Comparison of ENCODE assay signal across 11 cellular contexts in genomic region chr12:52872644-52873384, GRCh38. TPM values are rescaled to one million over a fixed set of nuclear protein-coding genes. Genes with fewer than 3 reads are reported as not detected.
DNase-seq lines count a peak whose midpoint lies in the region; ATAC-seq, FAIRE-seq and TF ChIP-seq lines count a peak whose summit lies in the region.
"Had no signal": no experiment of that assay in that cellular context is flagged by ENCODE, and none has a peak within 500 bp of the region (broad histone marks: within the 10 kb centered on the region; RNA-seq: fewer than 3 reads in every experiment).

No MANE protein-coding gene starts in this region.

- H3K9me1 ChIP-seq in keratinocyte (ENCODE audit: control insufficient read depth, extremely low read depth, insufficient read depth, low read length), result no peaks in the 10 kb centered on the region

- H3K27me3 ChIP-seq in keratinocyte (ENCODE audit: control insufficient read depth, extremely low read depth, insufficient read depth, low read length) (no peaks in the 10 kb centered on the region), thyroid gland (no peaks in the 10 kb centered on the region), left lung (peaks cover 0 to 5% of the 10 kb centered on the region in 2 donors), heart left ventricle (no peaks in the 10 kb centered on the region)

- H3K4me1 ChIP-seq in keratinocyte (ENCODE audit: control insufficient read depth, extremely low read depth, insufficient read depth, low read length) (peaks cover 89% of the 10 kb centered on the region), thyroid gland (peaks cover 28 to 56% of the 10 kb centered on the region in 2 donors), left lung (peaks cover 21 to 41% of the 10 kb centered on the region in 2 donors), heart left ventricle (peaks cover 0 to 39% (median 10%) of the 10 kb centered on the region in 12 donors)

- no peaks in the 10 kb centered on the region for H4K20me1 ChIP-seq in keratinocyte (ENCODE audit: control insufficient read depth, extremely low read depth, insufficient read depth, low read length)

- POLR2A ChIA-PET in activated CD4-positive, alpha-beta memory T cell treated with anti-CD3 and anti-CD28 coated beads, Interleukin-2, amount 10 ng/mL, durations not matched to agents 7 days and 5 days (lab: Charles Lee), result interaction anchor here (1.5 to 1.6 kb wide), 2 partner anchors 133 to 289 kb away, joined by 4 to 10 read pairs; partner anchors contain the start of gene EIF4B
- POLR2A ChIA-PET in activated CD4-positive, alpha-beta memory T cell treated with anti-CD3 and anti-CD28 coated beads for 36 hours (lab: Charles Lee), result no interaction called here
- POLR2A ChIA-PET in RWPE1 (lab: Yijun Ruan, JAX; ENCODE audit: low non-redundant PET), result no interaction called here

- H3K4me1 Mint-ChIP-seq in activated CD4-positive, alpha-beta memory T cell treated with anti-CD3 and anti-CD28 coated beads, Interleukin-2, amount 10 ng/mL, durations not matched to agents 7 days and 5 days, result peaks cover 34% of the 10 kb centered on the region
- H3K4me1 Mint-ChIP-seq in activated CD4-positive, alpha-beta memory T cell treated with anti-CD3 and anti-CD28 coated beads for 36 hours (ENCODE audit: low read depth), result peaks cover 17% of the 10 kb centered on the region

- no peaks in the 10 kb centered on the region for H3K36me3 ChIP-seq in keratinocyte (ENCODE audit: control insufficient read depth in 2 of 2, extremely low read depth in 1 of 2, insufficient read depth in 2 of 2, low read length in 2 of 2)
- no peaks in the 10 kb centered on the region for H3K36me3 ChIP-seq in thyroid gland
- H3K36me3 ChIP-seq in left lung, result no peaks in the 10 kb centered on the region
- H3K36me3 ChIP-seq in heart left ventricle, result no peaks in the 10 kb centered on the region
- H3K36me3 ChIP-seq: neutrophil had no signal

- no peak for FAIRE-seq in keratinocyte (lab: Jason Lieb, UNC)

- CTCF ChIA-PET in activated CD4-positive, alpha-beta memory T cell treated with anti-CD3 and anti-CD28 coated beads, Interleukin-2, amount 10 ng/mL, durations not matched to agents 7 days and 5 days (lab: Charles Lee), result interaction anchor here (1.0 to 5.4 kb wide), 7 partner anchors 11 to 718 kb away, joined by 4 to 100 read pairs (median 8); no protein-coding TSS in a partner anchor
- CTCF ChIA-PET in activated CD4-positive, alpha-beta memory T cell treated with anti-CD3 and anti-CD28 coated beads for 36 hours (lab: Charles Lee), result interaction anchor here (0.5 to 9.1 kb wide), 8 partner anchors 7 to 449 kb away, joined by 3 to 127 read pairs (median 6); partner anchors contain the start of genes AAAS and KRT74
- CTCF ChIA-PET in RWPE1 (lab: Yijun Ruan, JAX), result interaction anchor here (0.6 to 1.2 kb wide), 2 partner anchors 13 to 720 kb away, joined by 3 to 5 read pairs; no protein-coding TSS in a partner anchor

- H3K4me2 ChIP-seq in keratinocyte (ENCODE audit: control insufficient read depth, extremely low read depth, insufficient read depth, low read depth, low read length), result peak overlapping the region; percentile 92

- H3K36me3 Mint-ChIP-seq in activated CD4-positive, alpha-beta memory T cell treated with anti-CD3 and anti-CD28 coated beads, Interleukin-2, amount 10 ng/mL, durations not matched to agents 7 days and 5 days (ENCODE audit: low read depth), result no peaks in the 10 kb centered on the region
- no peaks in the 10 kb centered on the region for H3K36me3 Mint-ChIP-seq in activated CD4-positive, alpha-beta memory T cell treated with anti-CD3 and anti-CD28 coated beads for 36 hours

- no peak for TF ChIP-seq POLR2A in thyroid gland (IDR thresholded peaks at IDR 0.05)
- no peak for TF ChIP-seq POLR2A in heart left ventricle (IDR thresholded peaks at IDR 0.05)

- no peaks in the 10 kb centered on the region for H3K79me2 ChIP-seq in keratinocyte (ENCODE audit: control insufficient read depth, insufficient read depth, low read length)

- H2AFZ ChIP-seq in keratinocyte (ENCODE audit: control insufficient read depth, low read length), result no peak overlapping the region

- no peak for DNase-seq in activated CD4-positive, alpha-beta memory T cell treated with anti-CD3 and anti-CD28 coated beads, Interleukin-2, amount 10 ng/mL, durations not matched to agents 7 days and 5 days
- DNase-seq in activated CD4-positive, alpha-beta memory T cell treated with anti-CD3 and anti-CD28 coated beads for 36 hours, result no peak
- DNase-seq in RWPE1 (ENCODE audit: low spot score) (no peak), keratinocyte (ENCODE audit: low read depth, low spot score) (no peak), thyroid gland (no peak), GF-D8 (lab: John Stamatoyannopoulos, UW) (no peak), left lung (no peak), heart left ventricle (no peak)
- DNase-seq: AML-193, NCI-H1436 had no signal

- intact Hi-C loops in activated CD4-positive, alpha-beta memory T cell treated with anti-CD3 and anti-CD28 coated beads for 36 hours (cut with micrococcal nuclease), result loop anchor here (10.0 kb wide), 1 partner anchor 178 kb away; no protein-coding TSS in a partner anchor
- intact Hi-C loops in thyroid gland (cut with DNase I), result no loop called here
- intact Hi-C loops in left lung (cut with DNase I), result no loop called here
- intact Hi-C loops in heart left ventricle (cut with DNase I), result loop anchor here in 3 of 10 donors (5.0 kb wide), 2 partner anchors 291 to 501 kb away; no protein-coding TSS in a partner anchor

- H3K9ac ChIP-seq in keratinocyte (ENCODE audit: control insufficient read depth, extremely low read depth, insufficient read depth, low read length), result peak overlapping the region; percentile 96

- no peaks in the 10 kb centered on the region for H3K9me3 Mint-ChIP-seq in activated CD4-positive, alpha-beta memory T cell treated with anti-CD3 and anti-CD28 coated beads, Interleukin-2, amount 10 ng/mL, durations not matched to agents 7 days and 5 days
- no peaks in the 10 kb centered on the region for H3K9me3 Mint-ChIP-seq in activated CD4-positive, alpha-beta memory T cell treated with anti-CD3 and anti-CD28 coated beads for 36 hours

- H3K4me3 Mint-ChIP-seq in activated CD4-positive, alpha-beta memory T cell treated with anti-CD3 and anti-CD28 coated beads, Interleukin-2, amount 10 ng/mL, durations not matched to agents 7 days and 5 days, result peak overlapping the region; percentile 69
- H3K4me3 Mint-ChIP-seq in activated CD4-positive, alpha-beta memory T cell treated with anti-CD3 and anti-CD28 coated beads for 36 hours, result no peak overlapping the region

- H3K27me3 Mint-ChIP-seq in activated CD4-positive, alpha-beta memory T cell treated with anti-CD3 and anti-CD28 coated beads, Interleukin-2, amount 10 ng/mL, durations not matched to agents 7 days and 5 days, result no peaks in the 10 kb centered on the region
- H3K27me3 Mint-ChIP-seq in activated CD4-positive, alpha-beta memory T cell treated with anti-CD3 and anti-CD28 coated beads for 36 hours, result peaks cover 3% of the 10 kb centered on the region

- no peak for ATAC-seq in left lung
- ATAC-seq in heart left ventricle, result no peak

- no peak for TF ChIP-seq CTCF in RWPE1 (conservative IDR thresholded peaks at IDR 0.05; ENCODE audit: low read depth)
- no peak for TF ChIP-seq CTCF in keratinocyte (optimal IDR thresholded peaks at IDR 0.05 in 1 of 3, IDR thresholded peaks at IDR 0.05 in 1 of 3, conservative IDR thresholded peaks at IDR 0.05 in 1 of 3; ENCODE audit: extremely low read depth in 1 of 3, insufficient read depth in 2 of 3, low read length in 3 of 3)
- no peak for TF ChIP-seq CTCF in thyroid gland (IDR thresholded peaks at IDR 0.05)
- TF ChIP-seq CTCF in left lung (IDR thresholded peaks at IDR 0.05), result no peak
- TF ChIP-seq CTCF in heart left ventricle (IDR thresholded peaks at IDR 0.05), result no peak

- dilution Hi-C loops in keratinocyte (cut with MboI; ENCODE audit: extremely low pct_ligation_motif_present, low sequenced_read_pairs), result no loop called here

- H3K9me3 ChIP-seq in keratinocyte (ENCODE audit: control insufficient read depth, low read depth, low read length), result no peaks in the 10 kb centered on the region
- H3K9me3 ChIP-seq in thyroid gland, result no peaks in the 10 kb centered on the region
- no peaks in the 10 kb centered on the region for H3K9me3 ChIP-seq in left lung
- H3K9me3 ChIP-seq in heart left ventricle, result no peaks in the 10 kb centered on the region
- H3K9me3 ChIP-seq: neutrophil had no signal

- 86 to 94% methylated on average over 13 of the region's 13 CpGs for WGBS in thyroid gland, 2 donors
- 90 to 95% (median 93%) methylated on average over 11 to 13 of the region's 13 CpGs for WGBS in heart left ventricle, 4 donors

- H3K27ac ChIP-seq in RWPE1 (peak overlapping the region; percentile 100), keratinocyte (ENCODE audit: control insufficient read depth, insufficient read depth, low read length) (peak overlapping the region; percentile 94), thyroid gland (peak overlapping the region in 2 of 3 donors; percentile 47 to 90), left lung (no peak overlapping the region), heart left ventricle (peak overlapping the region in 5 of 12 donors; percentile 47 to 76 (median 64))
- H3K27ac ChIP-seq: neutrophil had no signal

- H3K4me3 ChIP-seq in keratinocyte (ENCODE audit: control insufficient read depth in 2 of 3, extremely low read depth in 1 of 3, insufficient read depth in 2 of 3, low read depth in 1 of 3, low read length in 3 of 3), result no peak overlapping the region
- no peak overlapping the region for H3K4me3 ChIP-seq in thyroid gland (replicated peaks in 1 of 3)
- H3K4me3 ChIP-seq in left lung, result no peak overlapping the region
- no peak overlapping the region for H3K4me3 ChIP-seq in heart left ventricle

- H3K27ac Mint-ChIP-seq in activated CD4-positive, alpha-beta memory T cell treated with anti-CD3 and anti-CD28 coated beads, Interleukin-2, amount 10 ng/mL, durations not matched to agents 7 days and 5 days, result no peak overlapping the region
- H3K27ac Mint-ChIP-seq in activated CD4-positive, alpha-beta memory T cell treated with anti-CD3 and anti-CD28 coated beads for 36 hours, result no peak overlapping the region

RNA-seq across cellular contexts. Expression of gene KRT78, which starts 24.0 kb away (rescaled TPM):
- not detected for total RNA-seq in activated CD4-positive, alpha-beta memory T cell treated with anti-CD3 and anti-CD28 coated beads, Interleukin-2, amount 10 ng/mL, durations not matched to agents 7 days and 5 days
- total RNA-seq in activated CD4-positive, alpha-beta memory T cell treated with anti-CD3 and anti-CD28 coated beads for 36 hours, result not detected
- 0.49 to 1.7 TPM (median 0.96 TPM) in 3 replicates for polyA plus RNA-seq in keratinocyte
- 39.4 TPM for polyA plus RNA-seq in keratinocyte (2011; ENCODE audit: low read depth)
- 0.87 and 0.90 TPM in 2 replicates for polyA plus RNA-seq in keratinocyte (2011; cell fraction: cytosol; rRNA removed)
- 1.4 and 2.9 TPM in 2 replicates for polyA plus RNA-seq in keratinocyte (2011; cell fraction: nucleus; rRNA removed)
- 0.80 and 78.3 TPM in 2 replicates for polyA plus RNA-seq in keratinocyte (2012; ENCODE audit: low replicate concordance)
- polyA minus RNA-seq in keratinocyte, result 0.66 to 4.6 TPM (median 0.77 TPM) in 3 replicates
- not detected for polyA minus RNA-seq in keratinocyte (2011; cell fraction: cytosol; rRNA and poly(A)+ RNA removed)
- 1.5 and 3.5 TPM in 2 replicates for polyA minus RNA-seq in keratinocyte (2011; cell fraction: nucleus; rRNA and poly(A)+ RNA removed)
- total RNA-seq in thyroid gland, result under 1 TPM in 1 of 4 donors, not detected in 3; 0.40 TPM
- not detected for total RNA-seq in left lung
- not detected for total RNA-seq in heart left ventricle
- under 1 TPM in 1 of 2 donors, not detected in 1; 0.14 TPM for polyA plus RNA-seq in heart left ventricle

RNA-seq across cellular contexts. Expression of gene KRT8, which starts 32.1 kb away (rescaled TPM):
- under 1 TPM; 0.33 to 0.65 TPM for total RNA-seq in activated CD4-positive, alpha-beta memory T cell treated with anti-CD3 and anti-CD28 coated beads, Interleukin-2, amount 10 ng/mL, durations not matched to agents 7 days and 5 days
- total RNA-seq in activated CD4-positive, alpha-beta memory T cell treated with anti-CD3 and anti-CD28 coated beads for 36 hours, result under 1 TPM; 0.51 to 0.67 TPM
- polyA plus RNA-seq in keratinocyte (151 to 286 TPM (median 160 TPM) in 3 replicates), heart left ventricle (100 to 1,000 TPM; 139 to 227 TPM)
- 51.4 TPM for polyA plus RNA-seq in keratinocyte (2011; ENCODE audit: low read depth)
- polyA plus RNA-seq in keratinocyte (2011; cell fraction: cytosol; rRNA removed), result 114 and 155 TPM in 2 replicates
- 76.6 and 90.5 TPM in 2 replicates for polyA plus RNA-seq in keratinocyte (2011; cell fraction: nucleus; rRNA removed)
- 22.4 and 298 TPM in 2 replicates for polyA plus RNA-seq in keratinocyte (2012; ENCODE audit: low replicate concordance)
- 144 to 245 TPM (median 179 TPM) in 3 replicates for polyA minus RNA-seq in keratinocyte
- 273 TPM for polyA minus RNA-seq in keratinocyte (2011; cell fraction: cytosol; rRNA and poly(A)+ RNA removed)
- polyA minus RNA-seq in keratinocyte (2011; cell fraction: nucleus; rRNA and poly(A)+ RNA removed), result 68.3 and 75.2 TPM in 2 replicates
- total RNA-seq in thyroid gland (1,000 to 10,000 TPM in 1 of 4 donors, 100 to 1,000 TPM in 3; 364 to 1,037 (median 698) TPM), left lung (1,000 to 10,000 TPM in 1 of 2 donors, 100 to 1,000 TPM in 1; 583 to 1,126 TPM), heart left ventricle (100 to 1,000 TPM in 6 of 9 donors, 10 to 100 TPM in 3; 79.9 to 210 (median 110) TPM)

RNA-seq across cellular contexts. Expression of gene KRT79, which starts 38.7 kb away (rescaled TPM):
- total RNA-seq in activated CD4-positive, alpha-beta memory T cell treated with anti-CD3 and anti-CD28 coated beads, Interleukin-2, amount 10 ng/mL, durations not matched to agents 7 days and 5 days, result not detected
- not detected for total RNA-seq in activated CD4-positive, alpha-beta memory T cell treated with anti-CD3 and anti-CD28 coated beads for 36 hours
- polyA plus RNA-seq in keratinocyte (0.09 to 0.22 TPM (median 0.12 TPM) in 3 replicates), heart left ventricle (under 1 TPM in 1 of 2 donors, not detected in 1; 0.24 TPM)
- 4.6 TPM for polyA plus RNA-seq in keratinocyte (2011; ENCODE audit: low read depth)
- 0.07 and 0.12 TPM in 2 replicates for polyA plus RNA-seq in keratinocyte (2011; cell fraction: cytosol; rRNA removed)
- polyA plus RNA-seq in keratinocyte (2011; cell fraction: nucleus; rRNA removed), result 1.0 TPM in 2 replicates
- 0.10 and 4.8 TPM in 2 replicates for polyA plus RNA-seq in keratinocyte (2012; ENCODE audit: low replicate concordance)
- 0.20 to 0.29 TPM in 2 of 3 replicates, not detected in the other for polyA minus RNA-seq in keratinocyte
- polyA minus RNA-seq in keratinocyte (2011; cell fraction: cytosol; rRNA and poly(A)+ RNA removed), result not detected
- polyA minus RNA-seq in keratinocyte (2011; cell fraction: nucleus; rRNA and poly(A)+ RNA removed), result 0.63 TPM in 1 of 2 replicates, not detected in the other
- total RNA-seq in thyroid gland (not detected), left lung (under 1 TPM; 0.32 to 0.58 TPM), heart left ventricle (not detected)

RNA-seq across cellular contexts. Expression of gene KRT4, which starts 58.9 kb away (rescaled TPM):
- not detected for total RNA-seq in activated CD4-positive, alpha-beta memory T cell treated with anti-CD3 and anti-CD28 coated beads, Interleukin-2, amount 10 ng/mL, durations not matched to agents 7 days and 5 days
- total RNA-seq in activated CD4-positive, alpha-beta memory T cell treated with anti-CD3 and anti-CD28 coated beads for 36 hours, result not detected
- polyA plus RNA-seq in keratinocyte (1.9 to 3.4 TPM (median 2.0 TPM) in 3 replicates), heart left ventricle (under 1 TPM in 1 of 2 donors, not detected in 1; 0.51 TPM)
- polyA plus RNA-seq in keratinocyte (2011; ENCODE audit: low read depth), result 4.7 TPM
- polyA plus RNA-seq in keratinocyte (2011; cell fraction: cytosol; rRNA removed), result 1.9 and 2.8 TPM in 2 replicates
- polyA plus RNA-seq in keratinocyte (2011; cell fraction: nucleus; rRNA removed), result 3.7 and 6.5 TPM in 2 replicates
- 1.6 and 2.6 TPM in 2 replicates for polyA plus RNA-seq in keratinocyte (2012; ENCODE audit: low replicate concordance)
- polyA minus RNA-seq in keratinocyte, result 0.43 to 3.5 TPM (median 3.0 TPM) in 3 replicates
- 0.77 TPM for polyA minus RNA-seq in keratinocyte (2011; cell fraction: cytosol; rRNA and poly(A)+ RNA removed)
- 3.3 and 4.4 TPM in 2 replicates for polyA minus RNA-seq in keratinocyte (2011; cell fraction: nucleus; rRNA and poly(A)+ RNA removed)
- total RNA-seq in thyroid gland (under 1 TPM in 1 of 4 donors, not detected in 3; 0.29 TPM), left lung (1 to 10 TPM in 1 of 2 donors, under 1 TPM in 1; 0.47 to 9.4 TPM), heart left ventricle (not detected)

Comparison
In these comparisons a context has a peak if more than half of its experiments do, and no peak if none do; other contexts are left out.
1. H3K27ac ChIP-seq: peak in RWPE1 (single experiment), keratinocyte (single experiment) and thyroid gland (2 of 3); none in left lung (0 of 2).
2. RNA of gene KRT8, which starts 32.1 kb away (total RNA-seq): 583 to 1,126 TPM in left lung, 364 to 1,037 TPM in thyroid gland and 79.9 to 210 TPM in heart left ventricle; 0.51 to 0.67 TPM in activated CD4-positive, alpha-beta memory T cell treated with anti-CD3 and anti-CD28 coated beads for 36 hours and 0.33 to 0.65 TPM in activated CD4-positive, alpha-beta memory T cell treated with anti-CD3 and anti-CD28 coated beads, Interleukin-2, amount 10 ng/mL, durations not matched to agents 7 days and 5 days; every median in the first group is over 10 times any median in the second.